8 cellular contexts compared by ENCODE assay signal in the genomic region with DNA sequence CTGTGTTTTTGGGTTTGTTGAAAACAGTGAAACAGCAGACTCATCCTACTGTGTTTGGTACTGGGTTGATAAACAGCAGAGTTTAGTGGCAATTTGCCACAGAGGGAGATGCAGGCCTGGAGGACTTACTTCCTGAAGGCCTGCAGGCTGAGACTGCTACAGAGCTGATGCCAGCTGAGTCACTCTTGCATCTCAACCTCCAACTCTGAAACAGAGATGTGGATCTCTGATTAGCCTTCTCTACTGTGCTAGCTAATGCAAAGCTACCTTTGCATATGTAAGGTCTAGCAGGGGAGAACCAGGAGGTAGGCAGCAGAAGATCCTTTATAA. TPM values are rescaled to one million over a fixed set of nuclear protein-coding genes. Genes with fewer than 3 reads are reported as not detected.
DNase-seq lines count a peak whose midpoint lies in the region; ATAC-seq lines count a peak whose summit lies in the region.

No MANE protein-coding gene starts in this region.

- peaks cover 26% of the 10 kb centered on the region for H3K4me1 ChIP-seq in mesodermal cell (ENCODE audit: control insufficient read depth, insufficient read depth, low read length, poor library complexity, severe bottlenecking)

- DNase-seq in activated CD4-positive, alpha-beta T cell treated with anti-CD3 and anti-CD28 coated beads for 48 hours = peak; percentile 40
- DNase-seq in activated CD4-positive, alpha-beta T cell treated with anti-CD3 and anti-CD28 coated beads for 1 hour = no peak
- DNase-seq in NCI-H510A (lab: John Stamatoyannopoulos, UW) (peak; percentile 20), left lobe of liver (ENCODE audit: low spot score) (no peak)
- peak; percentile 10 for DNase-seq in central memory CD4-positive, alpha-beta T cell
- no peak for DNase-seq in activated effector memory CD4-positive, alpha-beta T cell treated with anti-CD3 and anti-CD28 coated beads, Interleukin-2, amount 50 U/mL, for 16 hours

- no peaks in the 10 kb centered on the region for H3K36me3 ChIP-seq in mesodermal cell (ENCODE audit: control insufficient read depth, insufficient read depth, low read length)

- no peaks in the 10 kb centered on the region for H3K9me3 ChIP-seq in mesodermal cell (ENCODE audit: control insufficient read depth, low read length)

- ATAC-seq in HG03097 (IDR thresholded peaks at IDR 0.05; ENCODE audit: low FRiP score, unreplicated experiment) (no peak), left lobe of liver (no peak)

- peak overlapping the region; percentile 60 for H3K27ac ChIP-seq in mesodermal cell (ENCODE audit: low read depth, low read length, severe bottlenecking)

- H3K4me3 ChIP-seq in mesodermal cell (ENCODE audit: extremely low read depth, insufficient read depth, low read length, poor library complexity, severe bottlenecking) = no peak overlapping the region

RNA-seq across cellular contexts. Expression of gene ATP5MG, which starts 14.3 kb away (rescaled TPM):
- 170 TPM for polyA plus RNA-seq in mesodermal cell (2013, experiment 1 of 2)
- polyA plus RNA-seq in mesodermal cell (2013, experiment 2 of 2) = 186 TPM
- 94.9 TPM for total RNA-seq in left lobe of liver

RNA-seq across cellular contexts. Expression of gene KMT2A, which starts 20.6 kb away (rescaled TPM):
- polyA plus RNA-seq in mesodermal cell (2013, experiment 1 of 2) = 26.7 TPM
- 21.2 TPM for polyA plus RNA-seq in mesodermal cell (2013, experiment 2 of 2)
- total RNA-seq in left lobe of liver = 20.4 TPM

RNA-seq across cellular contexts. Expression of gene UBE4A, which starts 56.3 kb away (rescaled TPM):
- 24.4 TPM for polyA plus RNA-seq in mesodermal cell (2013, experiment 1 of 2)
- 24.4 TPM for polyA plus RNA-seq in mesodermal cell (2013, experiment 2 of 2)
- 22.8 TPM for total RNA-seq in left lobe of liver

Comparison
In these comparisons a context has a peak if more than half of its experiments do, and no peak if none do; other contexts are left out.
1. DNase-seq: peak in activated CD4-positive, alpha-beta T cell treated with anti-CD3 and anti-CD28 coated beads for 48 hours (single experiment), NCI-H510A (single experiment) and central memory CD4-positive, alpha-beta T cell (single experiment); none in activated CD4-positive, alpha-beta T cell treated with anti-CD3 and anti-CD28 coated beads for 1 hour (single experiment), left lobe of liver (single experiment) and activated effector memory CD4-positive, alpha-beta T cell treated with anti-CD3 and anti-CD28 coated beads, Interleukin-2, amount 50 U/mL, for 16 hours (single experiment).